ENCODE assay signal across 1 cellular context in genomic region chr22:20494978-20495860, GRCh38.
TF ChIP-seq lines count a peak whose summit lies in the region.

KLHL22 (minus strand) TSS chr22:20495795; CDS start chr22:20489211, 6,584 bp downstream.

TF ChIP-seq in GM12878, 131 proteins besides CTCF, POLR2A, EP300 and RAD21 (continued from another document and continues in another):
- TF ChIP-seq, protein P1, sequence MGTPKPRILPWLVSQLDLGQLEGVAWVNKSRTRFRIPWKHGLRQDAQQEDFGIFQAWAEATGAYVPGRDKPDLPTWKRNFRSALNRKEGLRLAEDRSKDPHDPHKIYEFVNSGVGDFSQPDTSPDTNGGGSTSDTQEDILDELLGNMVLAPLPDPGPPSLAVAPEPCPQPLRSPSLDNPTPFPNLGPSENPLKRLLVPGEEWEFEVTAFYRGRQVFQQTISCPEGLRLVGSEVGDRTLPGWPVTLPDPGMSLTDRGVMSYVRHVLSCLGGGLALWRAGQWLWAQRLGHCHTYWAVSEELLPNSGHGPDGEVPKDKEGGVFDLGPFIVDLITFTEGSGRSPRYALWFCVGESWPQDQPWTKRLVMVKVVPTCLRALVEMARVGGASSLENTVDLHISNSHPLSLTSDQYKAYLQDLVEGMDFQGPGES (IDR thresholded peaks at IDR 0.05) = no peak
- TF ChIP-seq POU2F2 (IDR thresholded peaks at IDR 0.05; ENCODE audit: borderline replicate concordance, low read depth, low read length) (no peak), SMARCA5 (IDR thresholded peaks at IDR 0.05) (no peak), ZNF687 (IDR thresholded peaks at IDR 0.05) (peak; percentile 38; the same call in 1 of the 2 replicates), MEF2B (IDR thresholded peaks at IDR 0.05; ENCODE audit: partially characterized antibody, poor library complexity, severe bottlenecking) (no peak), PML (IDR thresholded peaks at IDR 0.05; ENCODE audit: low read length) (no peak), BHLHE40 (IDR thresholded peaks at IDR 0.05; ENCODE audit: borderline replicate concordance in 1 of 2, low read depth in 2 of 2, low read length in 1 of 2) (no peak), HDAC2 (IDR thresholded peaks at IDR 0.05) (no peak), TCF7 (IDR thresholded peaks at IDR 0.05; ENCODE audit: borderline replicate concordance) (no peak), EGR1 (IDR thresholded peaks at IDR 0.05; ENCODE audit: borderline replicate concordance in 1 of 2, low read depth in 2 of 2, low read length in 2 of 2) (peak in 1 of 2 experiments; percentile 83; a peak in 2 of 3 replicates), ATF3 (IDR thresholded peaks at IDR 0.05; ENCODE audit: borderline replicate concordance, extremely low read depth, low read depth, low read length) (no peak), YBX1 (IDR thresholded peaks at IDR 0.05) (no peak), KLF5 (IDR thresholded peaks at IDR 0.05; ENCODE audit: partially characterized antibody) (no peak), NFXL1 (IDR thresholded peaks at IDR 0.05; ENCODE audit: borderline replicate concordance) (no peak), TAF1 (IDR thresholded peaks at IDR 0.05; ENCODE audit: borderline replicate concordance, low read depth, low read length) (no peak), BCL11A (IDR thresholded peaks at IDR 0.05; ENCODE audit: low read depth, low read length) (no peak), YY1 (IDR thresholded peaks at IDR 0.05; ENCODE audit: low read depth, low read length) (no peak), MYB (IDR thresholded peaks at IDR 0.05; ENCODE audit: borderline replicate concordance, low read depth, low read length) (no peak), ASH2L (IDR thresholded peaks at IDR 0.05; ENCODE audit: borderline replicate concordance, low read depth) (no peak), ATF7 (IDR thresholded peaks at IDR 0.05; ENCODE audit: low read depth) (no peak), GATAD2B (conservative IDR thresholded peaks at IDR 0.05; ENCODE audit: low read depth) (peak; percentile 66; the same call in 1 of the 2 replicates), RFX5 (IDR thresholded peaks at IDR 0.05; ENCODE audit: low read depth, low read length) (no peak), CREB1 (IDR thresholded peaks at IDR 0.05; ENCODE audit: low read depth) (no peak), LARP7 (IDR thresholded peaks at IDR 0.05) (peak; percentile 44; the same call in 1 of the 2 replicates), DPF2 (IDR thresholded peaks at IDR 0.05) (0 out of 2 replicates have a peak, but pooled peaks have one; percentile 57), TCF3 (IDR thresholded peaks at IDR 0.05; ENCODE audit: borderline replicate concordance, insufficient read depth, low read depth, low read length) (no peak), SUZ12 (IDR thresholded peaks at IDR 0.05; ENCODE audit: unreplicated experiment) (no peak), SIN3A (IDR thresholded peaks at IDR 0.05; ENCODE audit: low read depth, low read length) (no peak), IKZF1 (conservative IDR thresholded peaks at IDR 0.05) (peak; percentile 55), EED (IDR thresholded peaks at IDR 0.05; ENCODE audit: low read depth) (peak; percentile 29; the same call in 1 of the 2 replicates), GABPA (IDR thresholded peaks at IDR 0.05; ENCODE audit: low read depth) (no peak), ZNF622 (IDR thresholded peaks at IDR 0.05) (no peak), MLLT1 (IDR thresholded peaks at IDR 0.05) (no peak), ZNF24 (IDR thresholded peaks at IDR 0.05) (no peak), PAX8 (IDR thresholded peaks at IDR 0.05) (no peak), RAD51 (IDR thresholded peaks at IDR 0.05) (no peak), KAT2A (conservative IDR thresholded peaks at IDR 0.05; ENCODE audit: control insufficient read depth, low read depth, low read length) (no peak), BACH1 (IDR thresholded peaks at IDR 0.05; ENCODE audit: borderline replicate concordance) (no peak), FOS (IDR thresholded peaks at IDR 0.05; ENCODE audit: borderline replicate concordance, extremely low read depth, insufficient read length) (no peak), HCFC1 (IDR thresholded peaks at IDR 0.05; ENCODE audit: low read length) (no peak), NR2F1 (conservative IDR thresholded peaks at IDR 0.05) (0 out of 2 replicates have a peak, but pooled peaks have one; percentile 45), POLR2AphosphoS5 (IDR thresholded peaks at IDR 0.05; ENCODE audit: low read length) (no peak), TCF12 (IDR thresholded peaks at IDR 0.05; ENCODE audit: low read depth, low read length) (no peak), SREBF1 (IDR thresholded peaks at IDR 0.05; ENCODE audit: low read length) (no peak), ZNF217 (IDR thresholded peaks at IDR 0.05) (no peak), SMC3 (IDR thresholded peaks at IDR 0.05; ENCODE audit: borderline replicate concordance, low read length) (no peak), NFYA (IDR thresholded peaks at IDR 0.05; ENCODE audit: borderline replicate concordance, low read depth, low read length) (no peak), SIX5 (IDR thresholded peaks at IDR 0.05; ENCODE audit: low read depth, low read length, severe bottlenecking) (no peak), CBX5 (IDR thresholded peaks at IDR 0.05; ENCODE audit: low read depth) (no peak), USF2 (IDR thresholded peaks at IDR 0.05; ENCODE audit: borderline replicate concordance, low read depth, low read length) (no peak)
- TF ChIP-seq, protein P2, sequence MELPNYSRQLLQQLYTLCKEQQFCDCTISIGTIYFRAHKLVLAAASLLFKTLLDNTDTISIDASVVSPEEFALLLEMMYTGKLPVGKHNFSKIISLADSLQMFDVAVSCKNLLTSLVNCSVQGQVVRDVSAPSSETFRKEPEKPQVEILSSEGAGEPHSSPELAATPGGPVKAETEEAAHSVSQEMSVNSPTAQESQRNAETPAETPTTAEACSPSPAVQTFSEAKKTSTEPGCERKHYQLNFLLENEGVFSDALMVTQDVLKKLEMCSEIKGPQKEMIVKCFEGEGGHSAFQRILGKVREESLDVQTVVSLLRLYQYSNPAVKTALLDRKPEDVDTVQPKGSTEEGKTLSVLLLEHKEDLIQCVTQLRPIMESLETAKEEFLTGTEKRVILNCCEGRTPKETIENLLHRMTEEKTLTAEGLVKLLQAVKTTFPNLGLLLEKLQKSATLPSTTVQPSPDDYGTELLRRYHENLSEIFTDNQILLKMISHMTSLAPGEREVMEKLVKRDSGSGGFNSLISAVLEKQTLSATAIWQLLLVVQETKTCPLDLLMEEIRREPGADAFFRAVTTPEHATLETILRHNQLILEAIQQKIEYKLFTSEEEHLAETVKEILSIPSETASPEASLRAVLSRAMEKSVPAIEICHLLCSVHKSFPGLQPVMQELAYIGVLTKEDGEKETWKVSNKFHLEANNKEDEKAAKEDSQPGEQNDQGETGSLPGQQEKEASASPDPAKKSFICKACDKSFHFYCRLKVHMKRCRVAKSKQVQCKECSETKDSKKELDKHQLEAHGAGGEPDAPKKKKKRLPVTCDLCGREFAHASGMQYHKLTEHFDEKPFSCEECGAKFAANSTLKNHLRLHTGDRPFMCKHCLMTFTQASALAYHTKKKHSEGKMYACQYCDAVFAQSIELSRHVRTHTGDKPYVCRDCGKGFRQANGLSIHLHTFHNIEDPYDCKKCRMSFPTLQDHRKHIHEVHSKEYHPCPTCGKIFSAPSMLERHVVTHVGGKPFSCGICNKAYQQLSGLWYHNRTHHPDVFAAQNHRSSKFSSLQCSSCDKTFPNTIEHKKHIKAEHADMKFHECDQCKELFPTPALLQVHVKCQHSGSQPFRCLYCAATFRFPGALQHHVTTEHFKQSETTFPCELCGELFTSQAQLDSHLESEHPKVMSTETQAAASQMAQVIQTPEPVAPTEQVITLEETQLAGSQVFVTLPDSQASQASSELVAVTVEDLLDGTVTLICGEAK (IDR thresholded peaks at IDR 0.05; ENCODE audit: borderline replicate concordance) = no peak
- TF ChIP-seq, protein P3, sequence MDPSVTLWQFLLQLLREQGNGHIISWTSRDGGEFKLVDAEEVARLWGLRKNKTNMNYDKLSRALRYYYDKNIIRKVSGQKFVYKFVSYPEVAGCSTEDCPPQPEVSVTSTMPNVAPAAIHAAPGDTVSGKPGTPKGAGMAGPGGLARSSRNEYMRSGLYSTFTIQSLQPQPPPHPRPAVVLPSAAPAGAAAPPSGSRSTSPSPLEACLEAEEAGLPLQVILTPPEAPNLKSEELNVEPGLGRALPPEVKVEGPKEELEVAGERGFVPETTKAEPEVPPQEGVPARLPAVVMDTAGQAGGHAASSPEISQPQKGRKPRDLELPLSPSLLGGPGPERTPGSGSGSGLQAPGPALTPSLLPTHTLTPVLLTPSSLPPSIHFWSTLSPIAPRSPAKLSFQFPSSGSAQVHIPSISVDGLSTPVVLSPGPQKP (IDR thresholded peaks at IDR 0.05; ENCODE audit: low read depth, low read length) = no peak
- TF ChIP-seq, protein P4, sequence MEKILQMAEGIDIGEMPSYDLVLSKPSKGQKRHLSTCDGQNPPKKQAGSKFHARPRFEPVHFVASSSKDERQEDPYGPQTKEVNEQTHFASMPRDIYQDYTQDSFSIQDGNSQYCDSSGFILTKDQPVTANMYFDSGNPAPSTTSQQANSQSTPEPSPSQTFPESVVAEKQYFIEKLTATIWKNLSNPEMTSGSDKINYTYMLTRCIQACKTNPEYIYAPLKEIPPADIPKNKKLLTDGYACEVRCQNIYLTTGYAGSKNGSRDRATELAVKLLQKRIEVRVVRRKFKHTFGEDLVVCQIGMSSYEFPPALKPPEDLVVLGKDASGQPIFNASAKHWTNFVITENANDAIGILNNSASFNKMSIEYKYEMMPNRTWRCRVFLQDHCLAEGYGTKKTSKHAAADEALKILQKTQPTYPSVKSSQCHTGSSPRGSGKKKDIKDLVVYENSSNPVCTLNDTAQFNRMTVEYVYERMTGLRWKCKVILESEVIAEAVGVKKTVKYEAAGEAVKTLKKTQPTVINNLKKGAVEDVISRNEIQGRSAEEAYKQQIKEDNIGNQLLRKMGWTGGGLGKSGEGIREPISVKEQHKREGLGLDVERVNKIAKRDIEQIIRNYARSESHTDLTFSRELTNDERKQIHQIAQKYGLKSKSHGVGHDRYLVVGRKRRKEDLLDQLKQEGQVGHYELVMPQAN (conservative IDR thresholded peaks at IDR 0.05) = peak; percentile 71
- TF ChIP-seq, protein P5, sequence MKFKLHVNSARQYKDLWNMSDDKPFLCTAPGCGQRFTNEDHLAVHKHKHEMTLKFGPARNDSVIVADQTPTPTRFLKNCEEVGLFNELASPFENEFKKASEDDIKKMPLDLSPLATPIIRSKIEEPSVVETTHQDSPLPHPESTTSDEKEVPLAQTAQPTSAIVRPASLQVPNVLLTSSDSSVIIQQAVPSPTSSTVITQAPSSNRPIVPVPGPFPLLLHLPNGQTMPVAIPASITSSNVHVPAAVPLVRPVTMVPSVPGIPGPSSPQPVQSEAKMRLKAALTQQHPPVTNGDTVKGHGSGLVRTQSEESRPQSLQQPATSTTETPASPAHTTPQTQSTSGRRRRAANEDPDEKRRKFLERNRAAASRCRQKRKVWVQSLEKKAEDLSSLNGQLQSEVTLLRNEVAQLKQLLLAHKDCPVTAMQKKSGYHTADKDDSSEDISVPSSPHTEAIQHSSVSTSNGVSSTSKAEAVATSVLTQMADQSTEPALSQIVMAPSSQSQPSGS (IDR thresholded peaks at IDR 0.05; ENCODE audit: low read length) = no peak
